15 cellular contexts compared by ENCODE assay signal in the genomic region with DNA sequence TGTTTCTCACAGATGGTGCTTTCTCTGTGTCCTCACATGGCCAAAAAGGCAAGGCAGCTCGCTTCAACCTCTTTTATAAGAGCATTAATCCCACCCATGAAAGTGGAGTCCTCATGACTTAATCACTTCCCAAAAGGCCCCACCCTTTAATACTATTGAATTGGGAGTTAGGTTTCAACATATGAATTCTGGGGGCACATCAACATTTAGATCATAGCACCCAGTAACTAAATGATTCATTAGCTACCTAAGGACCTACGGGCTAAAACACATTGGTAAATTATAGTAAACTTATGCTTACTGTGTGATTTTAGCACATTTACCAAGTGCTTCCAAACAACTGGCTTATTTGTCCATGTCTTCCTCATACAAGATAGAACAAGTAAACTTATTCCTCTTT.
"Had no signal": no experiment of that assay in that cellular context is flagged by ENCODE, and none has a peak within 500 bp of the region (broad histone marks: within the 10 kb centered on the region; RNA-seq: fewer than 3 reads in every experiment).

No MANE protein-coding gene starts in this region.

- H3K4me1 ChIP-seq: parathyroid adenoma had no signal

- H3K9me3 ChIP-seq: heart left ventricle had no signal

- DNase-seq: activated CD4-positive, alpha-beta T cell treated with anti-CD3 and anti-CD28 coated beads, Interleukin-2, amount 10 ng/mL, durations not matched to agents 7 days and 5 days; activated CD8-positive, alpha-beta memory T cell treated with anti-CD3 and anti-CD28 coated beads, Interleukin-2, amount 50 U/mL, for 48 hours; activated gamma-delta T cell treated with Interleukin-2 at 50 U/mL for 16 hours; activated naive CD8-positive, alpha-beta T cell treated with anti-CD3 and anti-CD28 coated beads for 36 hours; cerebellar nuclear complex; effector memory CD8-positive, alpha-beta T cell; heart left ventricle; immature natural killer cell; naive thymus-derived CD4-positive, alpha-beta T cell; stimulated activated CD4-positive, alpha-beta T cell treated with anti-CD3 and anti-CD28 coated beads, Interleukin-2, amount 100 ng/mL, for 48 hours; T-helper 9 cell; trophoblast cell had no signal

- H3K36me3 ChIP-seq: heart left ventricle had no signal

- ATAC-seq: effector memory CD8-positive, alpha-beta T cell; naive thymus-derived CD4-positive, alpha-beta T cell; stimulated activated memory B cell treated with anti-CD40 and anti-IgM and Interleukin-4, amounts not matched to agents 10 μg/mL and 1 μg/mL and 100 μg/mL, for 72 hours had no signal

- H3K9ac ChIP-seq: parathyroid adenoma had no signal

- H3K27me3 ChIP-seq: heart left ventricle had no signal

- H2AFZ ChIP-seq: parathyroid adenoma had no signal

- H3K27ac ChIP-seq: parathyroid adenoma, SK-N-MC had no signal

- H3K4me3 ChIP-seq: heart left ventricle, SK-N-MC had no signal
